1 cellular context compared by ENCODE assay signal in genomic region chr5:124555179-124555578, GRCh38.
TF ChIP-seq lines count a peak whose summit lies in the region.

No MANE protein-coding gene starts in this region.

TF ChIP-seq in GM23338, 12 proteins besides CTCF, POLR2A, EP300 and RAD21 (continued from another document):
- TF ChIP-seq ZNF462 (CRISPR knock-in tag; IDR thresholded peaks at IDR 0.05) (no peak), EZH2 (IDR thresholded peaks at IDR 0.05; ENCODE audit: low read depth, unreplicated experiment) (no peak), STAT1 (IDR thresholded peaks at IDR 0.05; ENCODE audit: unreplicated experiment) (no peak), EZH2phosphoT487 (IDR thresholded peaks at IDR 0.05; ENCODE audit: unreplicated experiment) (no peak), CREB1 (CRISPR knock-in tag; IDR thresholded peaks at IDR 0.05; ENCODE audit: low read depth) (no peak), ZNF331 (CRISPR knock-in tag; IDR thresholded peaks at IDR 0.05; ENCODE audit: low read depth) (no peak), JUNB (IDR thresholded peaks at IDR 0.05; ENCODE audit: unreplicated experiment) (no peak), ZNF114 (CRISPR knock-in tag; IDR thresholded peaks at IDR 0.05) (no peak)
